Comparison of ENCODE assay signal across 23 cellular contexts in the genomic region with DNA sequence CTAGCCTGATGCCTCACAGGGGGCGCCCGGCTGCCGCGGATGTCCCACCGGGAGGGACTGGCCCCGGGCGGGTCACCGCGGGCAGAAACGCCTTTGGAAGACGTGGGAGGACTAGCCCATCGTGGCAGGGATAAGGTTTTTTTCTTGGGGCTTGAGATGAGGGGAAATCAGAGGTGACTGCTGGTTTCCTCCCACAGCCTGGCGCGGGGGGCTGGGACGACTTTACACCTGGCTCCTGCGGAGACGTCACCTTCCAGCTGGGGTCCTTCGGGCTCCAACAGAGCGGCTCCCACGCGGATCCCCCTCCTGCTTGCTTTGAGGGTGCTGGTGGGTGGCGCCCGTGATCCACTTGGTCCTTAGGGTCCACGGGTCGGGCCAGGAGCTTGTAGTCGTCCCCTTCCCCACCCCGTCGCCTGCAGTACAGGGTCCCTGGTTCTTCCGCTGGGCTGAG. TPM values are rescaled to one million over a fixed set of nuclear protein-coding genes. Genes with fewer than 3 reads are reported as not detected.
A peak's percentile ranks its signal among the peaks of the same experiment; 100 is the strongest.
DNase-seq lines count a peak whose midpoint lies in the region; ATAC-seq and TF ChIP-seq lines count a peak whose summit lies in the region.
"Had no signal": no experiment of that assay in that cellular context is flagged by ENCODE, and none has a peak within 500 bp of the region (broad histone marks: within the 10 kb centered on the region; RNA-seq: fewer than 3 reads in every experiment).

No MANE protein-coding gene starts in this region.

- H3K4me3 ChIP-seq in upper lobe of right lung (no peak overlapping the region), tibial nerve (no peak overlapping the region)
- H3K4me3 ChIP-seq: A549; BLaER1 treated with 17β-estradiol and CSF1 and Interleukin-3, amounts not matched to agents 10 nM and 100 nM; GM12878; GM23248 had no signal

- TF ChIP-seq POLR2A in tibial nerve (IDR thresholded peaks at IDR 0.05), result no peak

- TF ChIP-seq CTCF in upper lobe of right lung (IDR thresholded peaks at IDR 0.05), result no peak
- TF ChIP-seq CTCF in tibial nerve (IDR thresholded peaks at IDR 0.05), result no peak

- H3K4me1 ChIP-seq in upper lobe of right lung (no peaks in the 10 kb centered on the region), tibial nerve (no peaks in the 10 kb centered on the region)
- H3K4me1 ChIP-seq: A549, BE2C had no signal

- ATAC-seq in Right ventricle myocardium inferior (no peak), left ventricle myocardium superior (no peak), upper lobe of right lung (peak; percentile 21)
- ATAC-seq: A549, GM12878, HCT116 had no signal

- intact Hi-C loops in Right ventricle myocardium inferior (cut with DNase I), result no loop called here
- intact Hi-C loops in left ventricle myocardium superior (cut with micrococcal nuclease), result no loop called here
- intact Hi-C loops in upper lobe of right lung (cut with DNase I), result no loop called here

- TF ChIP-seq EP300 in tibial nerve (IDR thresholded peaks at IDR 0.05), result no peak

- 83 to 84% methylated on average over 29 of the region's 29 CpGs for WGBS in tibial nerve, 2 donors

- H3K9me3 ChIP-seq in upper lobe of right lung (no peaks in the 10 kb centered on the region), tibial nerve (no peaks in the 10 kb centered on the region)
- H3K9me3 ChIP-seq: A549; BE2C; BLaER1 treated with 17β-estradiol and CSF1 and Interleukin-3, amounts not matched to agents 10 nM and 100 nM had no signal

- H3K27ac ChIP-seq in upper lobe of right lung (no peak overlapping the region), tibial nerve (no peak overlapping the region)
- H3K27ac ChIP-seq: A549; BLaER1 treated with 17β-estradiol and CSF1 and Interleukin-3, amounts not matched to agents 10 nM and 100 nM; GM23248 had no signal

- no peaks in the 10 kb centered on the region for H3K36me3 ChIP-seq in upper lobe of right lung
- no peaks in the 10 kb centered on the region for H3K36me3 ChIP-seq in tibial nerve
- H3K36me3 ChIP-seq: BE2C had no signal

- DNase-seq in Right ventricle myocardium inferior (ENCODE audit: missing footprints), result peak; percentile 55
- no peak for DNase-seq in left ventricle myocardium superior
- peak; percentile 79 for DNase-seq in mesenteric fat pad (ENCODE audit: low spot score)
- no peak for DNase-seq in upper lobe of right lung
- no peak for DNase-seq in tibial nerve (ENCODE audit: low spot score in 2 of 2)
- DNase-seq in activated T-cell treated with anti-CD3 and anti-CD28 coated beads, Interleukin-2, amount 50 U/mL, for 48 hours, result no peak
- DNase-seq: 8988T; ACHN; AML-193; BE2C; CD4-positive, alpha-beta T cell; CD8-positive, alpha-beta memory T cell; DMS 273 treated with DMSO at 0.1 percent for 48 hours; DMS79; EL; GDM1; GM23248; H9 had no signal

- H3K27me3 ChIP-seq in upper lobe of right lung (peaks cover 10% of the 10 kb centered on the region), tibial nerve (peaks cover 0 to 16% of the 10 kb centered on the region in 2 donors)
- H3K27me3 ChIP-seq: BLaER1 treated with 17β-estradiol and CSF1 and Interleukin-3, amounts not matched to agents 10 nM and 100 nM had no signal

RNA-seq across cellular contexts. Expression of a gene that starts 11.4 kb away (rescaled TPM):
- total RNA-seq in Right ventricle myocardium inferior (1.4 TPM), left ventricle myocardium superior (1.1 TPM), mesenteric fat pad (3.0 TPM), upper lobe of right lung (3.8 TPM), tibial nerve (1 to 10 TPM in 2 of 4 donors, not detected in 2; 3.1 to 5.4 TPM)
- total RNA-seq: GM12878 had no signal

RNA-seq across cellular contexts. Expression of a gene that starts 32.2 kb away (rescaled TPM):
- total RNA-seq in Right ventricle myocardium inferior (not detected), left ventricle myocardium superior (not detected), mesenteric fat pad (not detected), upper lobe of right lung (not detected), tibial nerve (not detected)
- total RNA-seq: CD4-positive, alpha-beta T cell; CD8-positive, alpha-beta memory T cell; GM12878; GM23248; H1; H9 had no signal

Comparison
In these comparisons a context has a peak if more than half of its experiments do, and no peak if none do; other contexts are left out.
1. DNase-seq: peak in Right ventricle myocardium inferior (single experiment) and mesenteric fat pad (single experiment); none in left ventricle myocardium superior (single experiment), upper lobe of right lung (single experiment), tibial nerve (0 of 2) and activated T-cell treated with anti-CD3 and anti-CD28 coated beads, Interleukin-2, amount 50 U/mL, for 48 hours (0 of 2).